In the genomic region with DNA sequence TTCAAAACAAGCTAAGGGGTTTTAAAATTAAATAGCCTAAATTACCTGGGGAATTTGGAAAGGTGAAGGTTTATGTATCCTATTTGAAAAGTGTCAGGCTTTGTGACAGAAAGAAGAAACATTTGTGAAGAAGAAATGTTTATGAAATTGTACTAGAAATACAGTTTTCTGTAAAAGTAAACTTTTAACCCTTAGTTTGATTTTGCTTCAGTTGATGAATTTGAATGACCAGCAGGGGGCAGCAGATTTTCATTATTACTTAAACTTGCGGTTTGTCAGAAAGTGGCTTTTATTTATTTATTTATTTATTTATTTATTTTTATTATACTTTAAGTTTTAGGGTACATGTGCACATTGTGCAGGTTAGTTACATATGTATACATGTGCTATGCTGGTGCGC, we compare ENCODE assay signal across 9 cellular contexts. TPM values are rescaled to one million over a fixed set of nuclear protein-coding genes. Genes with fewer than 3 reads are reported as not detected.
DNase-seq lines count a peak whose midpoint lies in the region; ATAC-seq, FAIRE-seq and TF ChIP-seq lines count a peak whose summit lies in the region.
"Had no signal": no experiment of that assay in that cellular context is flagged by ENCODE, and none has a peak within 500 bp of the region (broad histone marks: within the 10 kb centered on the region; RNA-seq: fewer than 3 reads in every experiment).

No MANE protein-coding gene starts in this region.

- H3K9me2 ChIP-seq in GM23248 (ENCODE audit: insufficient read depth), result no peaks in the 10 kb centered on the region

- no peak overlapping the region for H2AFZ ChIP-seq in GM23248

- H3K9me3 ChIP-seq in GM23248 (ENCODE audit: low read depth) (no peaks in the 10 kb centered on the region), RWPE2 (ENCODE audit: severe bottlenecking) (no peaks in the 10 kb centered on the region)

- H3K36me3 ChIP-seq in GM23248 (ENCODE audit: low read depth) (peaks cover 14% of the 10 kb centered on the region; the same call in 1 of the 2 replicates), RWPE2 (ENCODE audit: low read depth) (peaks cover 24% of the 10 kb centered on the region)

- no peak for ATAC-seq in RWPE2 (ENCODE audit: low read depth)
- ATAC-seq in GM21576 (IDR thresholded peaks at IDR 0.05; ENCODE audit: unreplicated experiment), result no peak
- ATAC-seq in GM19455 (IDR thresholded peaks at IDR 0.05; ENCODE audit: unreplicated experiment), result no peak

- H3K27me3 ChIP-seq in GM23248 (replicated peaks; ENCODE audit: insufficient read depth) (no peaks in the 10 kb centered on the region), RWPE2 (ENCODE audit: insufficient read depth, poor library complexity, severe bottlenecking) (no peaks in the 10 kb centered on the region)

- no peaks in the 10 kb centered on the region for H4K20me1 ChIP-seq in GM23248 (ENCODE audit: insufficient read depth)

- H3K9ac ChIP-seq in GM23248, result no peak overlapping the region

- no peak overlapping the region for H3K4me2 ChIP-seq in GM23248 (ENCODE audit: unreplicated experiment)

- H3K4me1 ChIP-seq in GM23248 (ENCODE audit: insufficient read depth) (peaks cover 26% of the 10 kb centered on the region), RWPE2 (ENCODE audit: insufficient read depth, poor library complexity, severe bottlenecking) (no peaks in the 10 kb centered on the region)

- 6 to 51% methylated on average over 1 to 2 of the region's 2 CpGs for WGBS in GM23248 (ENCODE audit: low coverage in 1 of 2, low lambda C conversion rate in 2 of 2, missing lambda C conversion rate in 2 of 2), 2 experiments

- H3K27ac ChIP-seq in GM23248 (no peak overlapping the region), RWPE2 (ENCODE audit: poor library complexity, severe bottlenecking) (no peak overlapping the region)
- H3K27ac ChIP-seq: epithelial cell of prostate had no signal

- no peak for FAIRE-seq in urothelium cell line (lab: Jason Lieb, UNC)

- no peak overlapping the region for H3K4me3 ChIP-seq in GM23248
- no peak overlapping the region for H3K4me3 ChIP-seq in RWPE2 (ENCODE audit: severe bottlenecking)

- peaks cover 19% of the 10 kb centered on the region for H3F3A ChIP-seq in GM23248 (ENCODE audit: insufficient read depth)

- H3K79me2 ChIP-seq in GM23248 (ENCODE audit: insufficient read depth), result no peaks in the 10 kb centered on the region

- in situ Hi-C loops in GM23248 (cut with MboI), result no loop called here

- TF ChIP-seq CTCF in RWPE2 (IDR thresholded peaks at IDR 0.05; ENCODE audit: poor library complexity, severe bottlenecking), result peak; percentile 62

- DNase-seq in Ammon's horn (ENCODE audit: low spot score) (peak; percentile 26), GM23248 (peak; percentile 71), RWPE2 (ENCODE audit: low spot score) (no peak), glomerular endothelial cell (ENCODE audit: extremely low read depth, low read depth, low spot score) (peak; percentile 36), urothelium cell line (ENCODE audit: low spot score) (peak; percentile 17)
- DNase-seq in stimulated activated naive CD4-positive, alpha-beta T cell (lab: John Stamatoyannopoulos, UW), result no peak

RNA-seq across cellular contexts. Expression of gene NNT, which starts 58.1 kb away (rescaled TPM):
- 27.2 and 47.2 TPM in 2 replicates for total RNA-seq in GM23248 (2014; rRNA removed; shearing (Covaris generic))
- polyA plus RNA-seq in GM23248 (2016; fragmentation: Nextera tagmentation; extraction: Ambion mirVana), result 32.5 and 33.9 TPM in 2 replicates
- 44.9 and 54.2 TPM in 2 replicates for total RNA-seq in glomerular endothelial cell

Comparison
In these comparisons a context has a peak if more than half of its experiments do, and no peak if none do; other contexts are left out.
1. DNase-seq: peak in Ammon's horn (single experiment), GM23248 (single experiment), glomerular endothelial cell (single experiment) and urothelium cell line (single experiment); none in RWPE2 (single experiment) and stimulated activated naive CD4-positive, alpha-beta T cell (0 of 6).